In the genomic region with DNA sequence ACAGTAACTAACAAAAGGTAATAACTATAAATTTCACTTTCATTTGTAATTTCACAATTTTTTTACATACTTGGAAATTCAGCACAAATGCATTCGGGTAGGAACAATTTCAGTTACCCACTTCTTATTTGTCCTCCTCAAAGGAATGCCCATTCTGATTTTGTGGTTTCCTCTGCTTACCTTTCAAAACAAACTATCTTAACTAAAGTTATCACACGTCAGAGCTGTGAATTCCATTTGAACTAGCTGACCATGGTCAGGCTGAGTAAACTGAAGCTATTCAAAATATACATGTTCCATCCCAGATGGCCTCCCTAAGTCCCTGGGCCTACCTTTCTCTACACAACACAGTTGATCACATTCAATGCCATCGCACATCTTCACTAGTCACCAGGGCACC, we compare ENCODE assay signal across 17 cellular contexts. TPM values are rescaled to one million over a fixed set of nuclear protein-coding genes. Genes with fewer than 3 reads are reported as not detected.
DNase-seq lines count a peak whose midpoint lies in the region; ATAC-seq and TF ChIP-seq lines count a peak whose summit lies in the region.
"Had no signal": no experiment of that assay in that cellular context is flagged by ENCODE, and none has a peak within 500 bp of the region (broad histone marks: within the 10 kb centered on the region; RNA-seq: fewer than 3 reads in every experiment).

No MANE protein-coding gene starts in this region.

- ATAC-seq in memory B cell (ENCODE audit: low read depth) (no peak), GM21381 (IDR thresholded peaks at IDR 0.05; ENCODE audit: unreplicated experiment) (no peak), GM18858 (IDR thresholded peaks at IDR 0.05; ENCODE audit: unreplicated experiment) (no peak)
- ATAC-seq: HCT116, K562 had no signal

- TF ChIP-seq CTCF in SU-DHL-6 (IDR thresholded peaks at IDR 0.05; ENCODE audit: insufficient read depth, low read length, poor library complexity, severe bottlenecking): no peak
- no peak for TF ChIP-seq CTCF in thyroid gland (IDR thresholded peaks at IDR 0.05)

- H3F3A ChIP-seq in SU-DHL-6 (ENCODE audit: insufficient read depth): peaks cover 41% of the 10 kb centered on the region

- H3K9me3 Mint-ChIP-seq in memory B cell: no peaks in the 10 kb centered on the region
- H3K9me3 Mint-ChIP-seq: CD4-positive, alpha-beta memory T cell had no signal

- peak overlapping the region; percentile 17 for H3K4me2 ChIP-seq in SU-DHL-6 (ENCODE audit: low read depth, low read length, poor library complexity, severe bottlenecking)

- intact Hi-C loops in thyroid gland (cut with DNase I): no loop called here

- no peaks in the 10 kb centered on the region for H3K36me3 Mint-ChIP-seq in memory B cell

- no peaks in the 10 kb centered on the region for H3K4me1 ChIP-seq in thyroid gland
- H3K4me1 ChIP-seq: BE2C, Caco-2 had no signal

- H3K4me3 ChIP-seq in SU-DHL-6 (ENCODE audit: insufficient read depth, low read length, poor library complexity, severe bottlenecking) (no peak overlapping the region), thyroid gland (replicated peaks in 1 of 3) (no peak overlapping the region)
- H3K4me3 ChIP-seq: GM23248, K562 had no signal

- no peaks in the 10 kb centered on the region for H3K27me3 ChIP-seq in SU-DHL-6 (ENCODE audit: low read length)
- H3K27me3 ChIP-seq in thyroid gland: peaks cover 10% of the 10 kb centered on the region
- H3K27me3 ChIP-seq: BE2C had no signal

- no peak for TF ChIP-seq POLR2A in thyroid gland (IDR thresholded peaks at IDR 0.05)

- H4K20me1 ChIP-seq in SU-DHL-6 (ENCODE audit: low read depth, low read length): no peaks in the 10 kb centered on the region

- no peaks in the 10 kb centered on the region for H3K36me3 ChIP-seq in SU-DHL-6 (ENCODE audit: low read length)
- no peaks in the 10 kb centered on the region for H3K36me3 ChIP-seq in thyroid gland
- H3K36me3 ChIP-seq: BE2C had no signal

- peaks cover 15% of the 10 kb centered on the region for H3K4me1 Mint-ChIP-seq in memory B cell

- peak overlapping the region; percentile 53 for H3K27ac Mint-ChIP-seq in memory B cell
- H3K27ac Mint-ChIP-seq: CD4-positive, alpha-beta memory T cell had no signal

- DNase-seq in activated CD8-positive, alpha-beta memory T cell treated with anti-CD3 and anti-CD28 coated beads for 24 hours: peak; percentile 4
- DNase-seq in activated CD8-positive, alpha-beta memory T cell treated with anti-CD3 and anti-CD28 coated beads, Interleukin-2, amount 50 U/mL, for 48 hours: no peak
- DNase-seq in memory B cell (ENCODE audit: low spot score in 2 of 2) (no peak), thyroid gland (no peak)
- DNase-seq: BE2C; Caco-2; CD4-positive, alpha-beta memory T cell; DND-41; GF-D8; GM23248 had no signal

- no peak overlapping the region for H2AFZ ChIP-seq in SU-DHL-6 (ENCODE audit: low read depth, low read length, severe bottlenecking)
- H2AFZ ChIP-seq: GM23248 had no signal

- H3K27ac ChIP-seq in SU-DHL-6 (ENCODE audit: low read depth, low read length) (peak overlapping the region; percentile 68), thyroid gland (no peak overlapping the region)
- H3K27ac ChIP-seq: 22Rv1, C4-2B, GM23248 had no signal

- H3K9me3 ChIP-seq in SU-DHL-6 (ENCODE audit: insufficient read depth, low read length): no peaks in the 10 kb centered on the region
- no peaks in the 10 kb centered on the region for H3K9me3 ChIP-seq in thyroid gland
- H3K9me3 ChIP-seq: BE2C, Caco-2 had no signal

- no peak overlapping the region for H3K4me3 Mint-ChIP-seq in memory B cell
- H3K4me3 Mint-ChIP-seq: CD4-positive, alpha-beta memory T cell had no signal

- no peaks in the 10 kb centered on the region for H3K27me3 Mint-ChIP-seq in memory B cell
- H3K27me3 Mint-ChIP-seq: CD4-positive, alpha-beta memory T cell had no signal

- WGBS in thyroid gland, 2 donors: 91 to 96% methylated on average over 3 of the region's 3 CpGs

- no peaks in the 10 kb centered on the region for H3K9me2 ChIP-seq in SU-DHL-6 (replicated peaks; ENCODE audit: insufficient read depth, low read length)

- H3K79me2 ChIP-seq in SU-DHL-6 (ENCODE audit: insufficient read depth, low read length): peaks cover 23% of the 10 kb centered on the region; the same call in 1 of the 2 replicates

- H3K9ac ChIP-seq in SU-DHL-6 (ENCODE audit: low read length): no peak overlapping the region
- H3K9ac ChIP-seq: GM23248 had no signal

RNA-seq across cellular contexts. Expression of gene CTPS2, which starts 4.5 kb away (rescaled TPM):
- total RNA-seq in thyroid gland: 10 to 100 TPM; 15.9 to 25.0 (median 19.3) TPM

RNA-seq across cellular contexts. Expression of gene SYAP1, which starts 11.4 kb away (rescaled TPM):
- 10 to 100 TPM; 24.7 to 34.2 (median 31.0) TPM for total RNA-seq in thyroid gland

RNA-seq across cellular contexts. Expression of gene S100G, which starts 58.1 kb away (rescaled TPM):
- total RNA-seq in thyroid gland: not detected
- total RNA-seq: Caco-2; CD4-positive, alpha-beta memory T cell; GM23248; K562 had no signal
